Comparison of ENCODE assay signal across 21 cellular contexts in the genomic region with DNA sequence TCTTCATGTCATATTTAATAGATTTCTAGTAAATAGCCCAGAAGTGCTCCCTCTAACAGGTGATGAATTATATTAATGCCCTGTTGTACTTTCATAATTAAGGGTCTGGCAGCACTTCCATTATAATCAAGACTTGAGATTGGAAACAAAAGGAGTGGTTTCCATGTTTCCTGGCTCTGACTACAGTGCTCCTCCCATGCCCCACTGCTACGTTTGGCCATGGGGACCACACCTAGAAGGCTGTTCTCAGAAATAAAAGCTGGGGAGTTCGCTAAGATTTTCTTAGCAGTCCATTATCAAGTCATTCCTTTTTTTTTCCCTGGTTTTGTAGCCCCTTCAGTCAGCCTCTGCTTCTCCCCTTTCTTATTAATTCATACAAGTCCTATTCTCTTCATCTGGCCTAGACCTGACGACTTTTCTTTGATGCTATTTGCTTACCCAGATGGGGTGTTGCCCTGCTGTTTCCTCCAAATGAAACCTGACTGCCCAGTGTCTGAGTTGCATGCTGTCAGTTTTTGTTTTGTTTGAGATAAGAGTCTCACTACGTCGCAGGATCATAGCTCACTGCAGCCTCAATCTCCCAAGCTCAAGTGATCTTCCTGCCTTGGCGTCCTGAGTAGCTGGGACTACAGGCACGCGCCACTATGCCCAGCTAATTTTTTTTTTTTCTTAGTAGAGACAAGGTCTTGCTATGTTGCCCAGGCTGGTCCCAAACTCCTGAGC.
"Had no signal": no experiment of that assay in that cellular context is flagged by ENCODE, and none has a peak within 500 bp of the region (broad histone marks: within the 10 kb centered on the region; RNA-seq: fewer than 3 reads in every experiment).

No MANE protein-coding gene starts in this region.

- H3K36me3 ChIP-seq: brain microvascular endothelial cell, prostate gland, right atrium auricular region, tibial artery had no signal

- H3K9me3 ChIP-seq: prostate gland, right atrium auricular region, tibial artery had no signal

- H3K4me1 ChIP-seq: foreskin keratinocyte, prostate gland, right atrium auricular region, tibial artery had no signal

- DNase-seq: activated CD4-positive, alpha-beta T cell treated with anti-CD3 and anti-CD28 coated beads, Interleukin-2, amount 50 U/mL, for 1 hour; activated CD8-positive, alpha-beta memory T cell treated with anti-CD3 and anti-CD28 coated beads, Interleukin-2, amount 50 U/mL, for 4 hours; activated naive CD4-positive, alpha-beta T cell treated with anti-CD3 and anti-CD28 coated beads, Interleukin-2, amount 10 ng/mL, durations not matched to agents 7 days and 5 days; activated T-cell treated with anti-CD3 and anti-CD28 coated beads, Interleukin-2, amount 50 U/mL, for 4 hours; aorta; brain microvascular endothelial cell; central memory CD4-positive, alpha-beta T cell; dorsolateral prefrontal cortex; foreskin keratinocyte; glutamatergic neuron; kidney; midbrain; stimulated activated CD4-positive, alpha-beta T cell treated with anti-CD3 and anti-CD28 coated beads, Interleukin-2, amount 100 ng/mL, for 24 hours; stimulated activated naive CD8-positive, alpha-beta T cell treated with anti-CD3 and anti-CD28 coated beads, Interleukin-15, Interleukin-2, amounts not matched to agents 100 U/mL and 50 U/mL, for 24 hours; substantia nigra; T1000; tibial artery had no signal

- H3K27ac ChIP-seq: brain microvascular endothelial cell, dorsolateral prefrontal cortex, foreskin keratinocyte, prostate gland, right atrium auricular region, tibial artery had no signal

- H3K4me3 ChIP-seq: dorsolateral prefrontal cortex, prostate gland, right atrium auricular region, tibial artery had no signal

- H3K27me3 ChIP-seq: brain microvascular endothelial cell, dorsolateral prefrontal cortex, foreskin keratinocyte, right atrium auricular region, tibial artery had no signal

- ATAC-seq: activated CD4-positive, CD25-positive, alpha-beta regulatory T cell treated with anti-CD3 and anti-CD28 coated beads, Interleukin-2, amount 50 U/mL, for 24 hours; activated T-cell treated with anti-CD3 and anti-CD28 coated beads, Interleukin-2, amount 50 U/mL, for 4 hours; foreskin keratinocyte; left lobe of liver; stimulated activated naive CD8-positive, alpha-beta T cell treated with anti-CD3 and anti-CD28 coated beads, Interleukin-15, Interleukin-2, amounts not matched to agents 100 U/mL and 50 U/mL, for 24 hours had no signal
